Comparison of ENCODE assay signal across 19 cellular contexts in the genomic region with DNA sequence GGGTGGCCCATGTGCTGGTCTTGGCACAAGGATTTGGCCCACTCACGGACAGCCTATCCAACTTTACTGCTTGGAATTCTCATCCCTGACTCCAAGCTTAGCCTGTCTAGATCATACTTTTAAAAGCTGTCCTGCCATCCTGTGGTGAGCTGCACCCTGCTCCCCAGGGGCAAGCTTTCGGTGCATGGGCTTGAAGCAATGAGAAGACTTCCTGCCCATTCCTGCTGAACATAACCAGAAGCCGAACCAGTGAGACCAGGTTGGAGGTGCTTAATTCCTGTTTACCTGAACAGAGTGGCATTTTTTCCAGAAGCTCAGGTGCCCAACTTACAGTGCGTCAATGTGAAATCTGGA.
"Had no signal": no experiment of that assay in that cellular context is flagged by ENCODE, and none has a peak within 500 bp of the region (broad histone marks: within the 10 kb centered on the region; RNA-seq: fewer than 3 reads in every experiment).

No MANE protein-coding gene starts in this region.

- ATAC-seq: activated naive CD4-positive, alpha-beta T cell treated with anti-CD3 and anti-CD28 coated beads, Interleukin-2, amount 50 U/mL, for 72 hours; activated T-helper 17 cell treated with anti-CD3 and anti-CD28 coated beads, Interleukin-2, amount 50 U/mL, for 72 hours had no signal

- H3K9me3 ChIP-seq: transverse colon, uterus had no signal

- H3K27me3 ChIP-seq: hepatocyte, transverse colon, uterus had no signal

- H3K79me2 ChIP-seq: hepatocyte, parathyroid adenoma had no signal

- H3K9ac ChIP-seq: parathyroid adenoma had no signal

- H2AFZ ChIP-seq: hepatocyte, parathyroid adenoma had no signal

- H3K4me2 ChIP-seq: hepatocyte had no signal

- H3K27ac ChIP-seq: hepatocyte, parathyroid adenoma, transverse colon had no signal

- DNase-seq: activated CD4-positive, alpha-beta T cell treated with anti-CD3 and anti-CD28 coated beads for 1 hour; activated CD4-positive, alpha-beta T cell treated with anti-CD3 and anti-CD28 coated beads, Interleukin-2, amount 50 U/mL, for 4 hours; activated CD8-positive, alpha-beta memory T cell treated with anti-CD3 and anti-CD28 coated beads for 24 hours; activated CD8-positive, alpha-beta memory T cell treated with anti-CD3 and anti-CD28 coated beads, Interleukin-2, amount 50 U/mL, for 4 hours; activated T-cell treated with anti-CD3 and anti-CD28 coated beads, Interleukin-2, amount 50 U/mL, for 24 hours; cerebellar nuclear complex; cortex of kidney; endodermal cell; glutamatergic neuron; immature natural killer cell; nephron progenitor cell; stimulated activated CD4-positive, alpha-beta T cell treated with anti-CD3 and anti-CD28 coated beads, Interleukin-1b, Interleukin-23, amount 100 ng/mL, for 48 hours; T-helper 9 cell; transverse colon; uterus had no signal

- H3K36me3 ChIP-seq: transverse colon, uterus had no signal

- H3K4me3 ChIP-seq: hepatocyte, transverse colon, uterus had no signal
